In genomic region chr21:39033878-39034589, GRCh38 we compare ENCODE assay signal across 11 cellular contexts.
DNase-seq lines count a peak whose midpoint lies in the region; ATAC-seq and TF ChIP-seq lines count a peak whose summit lies in the region.
"Had no signal": no experiment of that assay in that cellular context is flagged by ENCODE, and none has a peak within 500 bp of the region (broad histone marks: within the 10 kb centered on the region; RNA-seq: fewer than 3 reads in every experiment).

No MANE protein-coding gene starts in this region.

- H2BK12ac ChIP-seq in neuronal stem cell (ENCODE audit: low read length) = no peak overlapping the region

- no TSS peak for BruUV-seq in Calu3 (replicated peaks; lab: Mats Ljungman, UMichigan)

- H3K27me3 Mint-ChIP-seq in Calu3 (ENCODE audit: unreplicated experiment) = peaks cover 18% of the 10 kb centered on the region
- peaks cover 17% of the 10 kb centered on the region for H3K27me3 Mint-ChIP-seq in CD4-positive, alpha-beta T cell

- no peak overlapping the region for H2BK5ac ChIP-seq in neuronal stem cell (ENCODE audit: low read length)

- TF ChIP-seq CTCF in Calu3 (IDR thresholded peaks at IDR 0.05; ENCODE audit: unreplicated experiment) (no peak), RWPE1 (conservative IDR thresholded peaks at IDR 0.05; ENCODE audit: low read depth) (no peak), fibroblast of villous mesenchyme (IDR thresholded peaks at IDR 0.05; ENCODE audit: insufficient read depth, low read depth, low read length) (no peak)
- no peak for TF ChIP-seq CTCF in CD4-positive, alpha-beta T cell (IDR thresholded peaks at IDR 0.05)

- no peaks in the 10 kb centered on the region for H3K9me3 ChIP-seq in neuronal stem cell (replicated peaks in 1 of 2; ENCODE audit: control insufficient read depth in 2 of 2, insufficient read depth in 1 of 2, low read depth in 1 of 2, low read length in 2 of 2)
- H3K9me3 ChIP-seq in CD4-positive, alpha-beta T cell (ENCODE audit: control insufficient read depth, low read length) = no peaks in the 10 kb centered on the region
- H3K9me3 ChIP-seq: adrenal gland had no signal

- peaks cover 0 to 1% of the 10 kb centered on the region in 2 donors for H3K4me1 ChIP-seq in neuronal stem cell (ENCODE audit: control insufficient read depth in 2 of 2, insufficient read depth in 1 of 2, low read depth in 1 of 2, low read length in 2 of 2)
- H3K4me1 ChIP-seq: adrenal gland had no signal

- no peak overlapping the region for H3K4me2 ChIP-seq in neuronal stem cell (ENCODE audit: insufficient read depth, low read length, poor library complexity, severe bottlenecking)

- no CpG with 5 or more reads among the region's 22 CpGs for WGBS in neuronal stem cell (ENCODE audit: extremely low coverage in 2 of 2, insufficient read length in 2 of 2, insufficient replicate concordance in 1 of 2), 2 donors

- intact Hi-C loops in Calu3 (cut with micrococcal nuclease; ENCODE audit: unreplicated experiment) = no loop called here
- intact Hi-C loops in CD4-positive, alpha-beta T cell (cut with DNase I, micrococcal nuclease) = no loop called here

- no peak overlapping the region for H3K23ac ChIP-seq in neuronal stem cell (ENCODE audit: low read depth, low read length, poor library complexity)

- POLR2A ChIA-PET in RWPE1 (lab: Yijun Ruan, JAX; ENCODE audit: low non-redundant PET) = no interaction called here
- POLR2A ChIA-PET in CD4-positive, alpha-beta T cell (lab: Charles Lee) = no interaction called here

- H3K36me3 Mint-ChIP-seq in Calu3 (ENCODE audit: insufficient read depth, unreplicated experiment) = no peaks in the 10 kb centered on the region
- H3K36me3 Mint-ChIP-seq in CD4-positive, alpha-beta T cell (ENCODE audit: low read depth) = no peaks in the 10 kb centered on the region
- H3K36me3 Mint-ChIP-seq: CD4-positive, CD25-positive, alpha-beta regulatory T cell had no signal

- H2BK15ac ChIP-seq in neuronal stem cell (ENCODE audit: low read length) = no peak overlapping the region

- H3K9ac ChIP-seq in neuronal stem cell (ENCODE audit: low read depth, low read length, poor library complexity) = no peak overlapping the region

- H3K4me3 ChIP-seq in fibroblast of villous mesenchyme (ENCODE audit: low read depth, low read length) (no peak overlapping the region), neuronal stem cell (ENCODE audit: low read length in 2 of 2) (no peak overlapping the region)
- H3K4me3 ChIP-seq: adrenal gland had no signal

- H4K8ac ChIP-seq in neuronal stem cell (ENCODE audit: low read depth, low read length) = no peak overlapping the region

- no peak overlapping the region for H3K27ac Mint-ChIP-seq in Calu3 (ENCODE audit: unreplicated experiment)
- H3K27ac Mint-ChIP-seq in CD4-positive, alpha-beta T cell = no peak overlapping the region
- H3K27ac Mint-ChIP-seq: CD4-positive, CD25-positive, alpha-beta regulatory T cell had no signal

- H3K4me3 Mint-ChIP-seq in Calu3 (ENCODE audit: low read depth, unreplicated experiment) = no peak overlapping the region
- no peak overlapping the region for H3K4me3 Mint-ChIP-seq in CD4-positive, alpha-beta T cell
- H3K4me3 Mint-ChIP-seq: CD4-positive, CD25-positive, alpha-beta regulatory T cell; neural crest cell had no signal

- H3K4me1 Mint-ChIP-seq in Calu3 (ENCODE audit: low read depth, unreplicated experiment) = peaks cover 7% of the 10 kb centered on the region
- H3K4me1 Mint-ChIP-seq in CD4-positive, alpha-beta T cell (ENCODE audit: low read depth) = no peaks in the 10 kb centered on the region
- H3K4me1 Mint-ChIP-seq: CD4-positive, CD25-positive, alpha-beta regulatory T cell had no signal

- peak overlapping the region; percentile 9 for H2AFZ ChIP-seq in neuronal stem cell (ENCODE audit: low read length)

- H4K91ac ChIP-seq in neuronal stem cell (ENCODE audit: low read depth, low read length, poor library complexity) = no peak overlapping the region

- no peak overlapping the region for H2BK120ac ChIP-seq in neuronal stem cell (ENCODE audit: low read depth, low read length)

- peak; percentile 16 for DNase-seq in Calu3
- no peak for DNase-seq in RWPE1 (ENCODE audit: low spot score)
- DNase-seq in fibroblast of villous mesenchyme (ENCODE audit: low read depth) = peak; percentile 49
- DNase-seq in neuronal stem cell (ENCODE audit: low spot score) = no peak
- DNase-seq in CD4-positive, alpha-beta T cell = no peak
- no peak for DNase-seq in NCI-H345 treated with DMSO at 0.1 percent for 48 hours (lab: John Stamatoyannopoulos, UW; ENCODE audit: unreplicated experiment)
- DNase-seq: CD4-positive, CD25-positive, alpha-beta regulatory T cell had no signal

- H3K36me3 ChIP-seq in neuronal stem cell (replicated peaks in 1 of 2; ENCODE audit: control insufficient read depth in 2 of 2, insufficient read depth in 2 of 2, low read length in 2 of 2) = no peaks in the 10 kb centered on the region
- H3K36me3 ChIP-seq: adrenal gland had no signal

- no peak overlapping the region for H3K14ac ChIP-seq in neuronal stem cell (ENCODE audit: low read length)

- ATAC-seq in CD4-positive, alpha-beta T cell (ENCODE audit: poor library complexity) = no peak
- no peak for ATAC-seq in HG03469 (IDR thresholded peaks at IDR 0.05; ENCODE audit: unreplicated experiment)
- no peak for ATAC-seq in HG03432 (IDR thresholded peaks at IDR 0.05; ENCODE audit: unreplicated experiment)

- no peak overlapping the region for H2AK5ac ChIP-seq in neuronal stem cell (ENCODE audit: low read depth, low read length)

- H3K27me3 ChIP-seq in neuronal stem cell (ENCODE audit: control insufficient read depth in 3 of 3, insufficient read depth in 3 of 3, low read depth in 1 of 3, low read length in 3 of 3) = no peaks in the 10 kb centered on the region
- no peaks in the 10 kb centered on the region for H3K27me3 ChIP-seq in CD4-positive, alpha-beta T cell (ENCODE audit: control insufficient read depth, insufficient read depth, low read length)
- H3K27me3 ChIP-seq: adrenal gland had no signal

- H3K9me3 Mint-ChIP-seq in Calu3 (ENCODE audit: low read depth, unreplicated experiment) = no peaks in the 10 kb centered on the region
- H3K9me3 Mint-ChIP-seq in CD4-positive, alpha-beta T cell = no peaks in the 10 kb centered on the region
- H3K9me3 Mint-ChIP-seq: neural crest cell had no signal

- H3K18ac ChIP-seq in neuronal stem cell (ENCODE audit: low read length) = no peak overlapping the region

- CTCF ChIA-PET in Calu3 (lab: Charles Lee) = no interaction called here
- CTCF ChIA-PET in RWPE1 (lab: Yijun Ruan, JAX) = interaction anchor here (0.6 kb wide), 1 partner anchor 198 kb away, joined by 4 read pairs; no protein-coding TSS in a partner anchor
- CTCF ChIA-PET in CD4-positive, alpha-beta T cell (lab: Charles Lee) = no interaction called here

- peak overlapping the region; percentile 7; the same call in 1 of the 2 replicates for H3K27ac ChIP-seq in RWPE1
- no peak overlapping the region for H3K27ac ChIP-seq in neuronal stem cell (replicated peaks; ENCODE audit: low read length)
- H3K27ac ChIP-seq in CD4-positive, alpha-beta T cell (ENCODE audit: low read depth, low read length) = no peak overlapping the region

- H3K79me1 ChIP-seq in neuronal stem cell (ENCODE audit: low read depth, low read length) = no peaks in the 10 kb centered on the region

- no peak overlapping the region for H3K4ac ChIP-seq in neuronal stem cell (ENCODE audit: low read length)

Comparison
In these comparisons a context has a peak if more than half of its experiments do, and no peak if none do; other contexts are left out.
1. DNase-seq: peak in Calu3 (single experiment) and fibroblast of villous mesenchyme (single experiment); none in RWPE1 (single experiment), neuronal stem cell (single experiment), CD4-positive, alpha-beta T cell (0 of 10) and NCI-H345 treated with DMSO at 0.1 percent for 48 hours (single experiment).